In genomic region chr10:86700851-86701617, GRCh38 we compare ENCODE assay signal across 26 cellular contexts. TPM values are rescaled to one million over a fixed set of nuclear protein-coding genes. Genes with fewer than 3 reads are reported as not detected.
"Had no signal": no experiment of that assay in that cellular context is flagged by ENCODE, and none has a peak within 500 bp of the region (broad histone marks: within the 10 kb centered on the region; RNA-seq: fewer than 3 reads in every experiment).

No MANE protein-coding gene starts in this region.

- H3K9me3 ChIP-seq: adrenal gland, breast epithelium, SJCRH30, SK-N-SH had no signal

- H3K36me3 ChIP-seq: adrenal gland, breast epithelium, SJCRH30 had no signal

- H3K4me1 ChIP-seq: adrenal gland, breast epithelium, SJCRH30 had no signal

- H3K9me2 ChIP-seq: SK-N-SH had no signal

- DNase-seq: activated CD4-positive, alpha-beta memory T cell treated with anti-CD3 and anti-CD28 coated beads, Interleukin-2, amount 10 ng/mL, durations not matched to agents 7 days and 5 days; activated CD4-positive, alpha-beta T cell treated with anti-CD3 and anti-CD28 coated beads, Interleukin-2, amount 10 ng/mL, durations not matched to agents 7 days and 5 days; activated CD4-positive, CD25-positive, alpha-beta regulatory T cell; activated gamma-delta T cell treated with Interleukin-2 at 50 U/mL for 16 hours; activated naive CD4-positive, alpha-beta T cell treated with anti-CD3 and anti-CD28 coated beads, Interleukin-2, amount 10 ng/mL, durations not matched to agents 7 days and 5 days; activated naive CD8-positive, alpha-beta T cell treated with anti-CD3 and anti-CD28 coated beads, Interleukin-2, amount 10 ng/mL, durations not matched to agents 7 days and 5 days; activated T-cell treated with anti-CD3 and anti-CD28 coated beads, Interleukin-2, amount 50 U/mL, for 72 hours; adrenal gland; anterior cingulate cortex; Karpas-422; MM.1S; NCI-H1105; NCI-H1436 treated with DMSO at 0.1 percent for 48 hours; NCI-H187; NCI-H2081; NCI-H510A treated with DMSO at 0.1 percent for 48 hours; NCI-H69; SJCRH30; SK-N-SH; T-helper 1 cell had no signal

- H3K4me2 ChIP-seq: SK-N-SH had no signal

- H3K27me3 ChIP-seq: adrenal gland, breast epithelium, SJCRH30 had no signal

- H3K9ac ChIP-seq: SK-N-SH had no signal

- H3K4me3 ChIP-seq: adrenal gland, breast epithelium, K562, SJCRH30 had no signal

- ATAC-seq: activated T-cell treated with anti-CD3 and anti-CD28 coated beads, Interleukin-2, amount 50 U/mL, for 72 hours; K562 had no signal

- H3K27ac ChIP-seq: adrenal gland, breast epithelium, SJCRH30, VCaP had no signal

RNA-seq across cellular contexts. Expression of gene LDB3, which starts 32.7 kb away (rescaled TPM):
- total RNA-seq: activated naive CD8-positive, alpha-beta T cell treated with anti-CD3 and anti-CD28 coated beads, Interleukin-2, amount 10 ng/mL, durations not matched to agents 7 days and 5 days; activated T-helper 2 cell treated with anti-CD3 and anti-CD28 coated beads, Interferon-gamma antibody, Interleukin-2, Interleukin-4, amounts not matched to agents 10 μg/mL and 5 μg/mL and 100 μg/mL, durations not matched to agents 14 hours and 24 hours and 36 hours; K562 had no signal

RNA-seq across cellular contexts. Expression of gene OPN4, which starts 46.7 kb away (rescaled TPM):
- total RNA-seq: activated CD4-positive, alpha-beta memory T cell treated with anti-CD3 and anti-CD28 coated beads, Interleukin-2, amount 10 ng/mL, durations not matched to agents 7 days and 5 days; activated CD4-positive, alpha-beta T cell treated with anti-CD3 and anti-CD28 coated beads, Interleukin-2, amount 10 ng/mL, durations not matched to agents 7 days and 5 days; activated CD8-positive, alpha-beta memory T cell treated with anti-CD3 and anti-CD28 coated beads for 36 hours; activated naive CD8-positive, alpha-beta T cell treated with anti-CD3 and anti-CD28 coated beads, Interleukin-2, amount 10 ng/mL, durations not matched to agents 7 days and 5 days; activated T-cell treated with anti-CD3 and anti-CD28 coated beads, Interleukin-2, amount 50 U/mL, for 72 hours; activated T-helper 2 cell treated with anti-CD3 and anti-CD28 coated beads, Interferon-gamma antibody, Interleukin-2, Interleukin-4, amounts not matched to agents 10 μg/mL and 5 μg/mL and 100 μg/mL, durations not matched to agents 14 hours and 24 hours and 36 hours; breast epithelium; K562; SJCRH30; T-helper 2 cell treated with Interferon-gamma antibody and Interleukin-4, amounts not matched to agents 100 ng/mL and 5 ng/mL, for 36 hours had no signal
- polyA plus RNA-seq: K562 had no signal
